ENCODE assay signal across 9 cellular contexts in genomic region chr9:12702160-12702758, GRCh38. TPM values are rescaled to one million over a fixed set of nuclear protein-coding genes. Genes with fewer than 3 reads are reported as not detected.
A peak's percentile ranks its signal among the peaks of the same experiment; 100 is the strongest.
DNase-seq lines count a peak whose midpoint lies in the region; ATAC-seq and TF ChIP-seq lines count a peak whose summit lies in the region.
"Had no signal": no experiment of that assay in that cellular context is flagged by ENCODE, and none has a peak within 500 bp of the region (broad histone marks: within the 10 kb centered on the region; RNA-seq: fewer than 3 reads in every experiment).

No MANE protein-coding gene starts in this region.

- POLR2A ChIA-PET in RWPE1 (lab: Yijun Ruan, JAX; ENCODE audit: low non-redundant PET) = interaction anchor here (0.6 to 0.7 kb wide), 2 partner anchors 85 to 572 kb away, joined by 3 read pairs; no protein-coding TSS in a partner anchor

- H3K27ac ChIP-seq in RWPE1 = no peak overlapping the region

- H3K4me3 ChIP-seq in HAP-1 = no peak overlapping the region

- no peak for ATAC-seq in GM19455 (IDR thresholded peaks at IDR 0.05; ENCODE audit: unreplicated experiment)

- H3K27me3 ChIP-seq in HAP-1 (ENCODE audit: low read depth) = no peaks in the 10 kb centered on the region

- no peaks in the 10 kb centered on the region for H3K36me3 ChIP-seq in HAP-1 (replicated peaks)

- DNase-seq in HAP-1 (ENCODE audit: low spot score in 2 of 2) (peak; percentile 69), RWPE1 (ENCODE audit: low spot score) (peak; percentile 31), globus pallidus (ENCODE audit: low spot score) (peak; percentile 42), renal cortical epithelial cell (ENCODE audit: low read depth) (peak; percentile 73), GF-D8 (lab: John Stamatoyannopoulos, UW) (no peak)
- DNase-seq in activated CD4-positive, CD25-positive, alpha-beta regulatory T cell (lab: John Stamatoyannopoulos, UW) = no peak
- DNase-seq in stimulated activated CD4-positive, alpha-beta T cell treated with anti-CD3 and anti-CD28 coated beads, Interleukin-15, amount 100 ng/mL, for 24 hours = no peak

- H3K4me1 ChIP-seq in HAP-1 = peaks cover 19% of the 10 kb centered on the region

- CTCF ChIA-PET in RWPE1 (lab: Yijun Ruan, JAX) = interaction anchor here (0.6 to 1.1 kb wide), 4 partner anchors 20 to 401 kb away, joined by 3 to 6 read pairs (median 3); no protein-coding TSS in a partner anchor

- TF ChIP-seq CTCF in RWPE1 (conservative IDR thresholded peaks at IDR 0.05; ENCODE audit: low read depth) = peak; percentile 64

- in situ Hi-C loops in HAP-1 (cut with MboI; ENCODE audit: low sequenced_read_pairs) = loop anchor here (25.0 kb wide), 1 partner anchor 185 kb away; no protein-coding TSS in a partner anchor

- no peaks in the 10 kb centered on the region for H3K9me3 ChIP-seq in HAP-1

RNA-seq across cellular contexts. Expression of gene TYRP1, which starts 9.1 kb away (rescaled TPM):
- 0.45 and 0.52 TPM in 2 replicates for total RNA-seq in renal cortical epithelial cell
- total RNA-seq: glomerular endothelial cell had no signal

Comparison
In these comparisons a context has a peak if more than half of its experiments do, and no peak if none do; other contexts are left out.
1. DNase-seq: peak in HAP-1 (2 of 2), RWPE1 (single experiment), globus pallidus (single experiment) and renal cortical epithelial cell (single experiment); none in GF-D8 (single experiment), activated CD4-positive, CD25-positive, alpha-beta regulatory T cell (0 of 4) and stimulated activated CD4-positive, alpha-beta T cell treated with anti-CD3 and anti-CD28 coated beads, Interleukin-15, amount 100 ng/mL, for 24 hours (single experiment).